ENCODE assay signal across 13 cellular contexts in genomic region chr19:41306394-41306793, GRCh38. TPM values are rescaled to one million over a fixed set of nuclear protein-coding genes. Genes with fewer than 3 reads are reported as not detected.
DNase-seq lines count a peak whose midpoint lies in the region; ATAC-seq and TF ChIP-seq lines count a peak whose summit lies in the region.
"Had no signal": no experiment of that assay in that cellular context is flagged by ENCODE, and none has a peak within 500 bp of the region (broad histone marks: within the 10 kb centered on the region; RNA-seq: fewer than 3 reads in every experiment).

No MANE protein-coding gene starts in this region.

- H3K4me1 Mint-ChIP-seq in activated T-cell treated with anti-CD3 and anti-CD28 coated beads, Interleukin-2, amount 50 U/mL, for 24 hours (ENCODE audit: low read depth): peaks cover 89% of the 10 kb centered on the region
- peaks cover 86% of the 10 kb centered on the region for H3K4me1 Mint-ChIP-seq in activated CD4-positive, alpha-beta memory T cell treated with anti-CD3 and anti-CD28 coated beads for 36 hours (ENCODE audit: low read depth)

- H2AFZ ChIP-seq in Karpas-422 (ENCODE audit: low read length): no peak overlapping the region

- WGBS in thymus: 71% methylated on average over 11 of the region's 11 CpGs

- intact Hi-C loops in activated CD4-positive, alpha-beta memory T cell treated with anti-CD3 and anti-CD28 coated beads for 36 hours (cut with micrococcal nuclease): loop anchor here (5.0 kb wide), 2 partner anchors 241 to 334 kb away; no protein-coding TSS in a partner anchor
- intact Hi-C loops in left lung (cut with DNase I): loop anchor here in 1 of 2 donors (5.0 kb wide), 1 partner anchor 99 kb away; no protein-coding TSS in a partner anchor

- no peaks in the 10 kb centered on the region for H3K27me3 ChIP-seq in left lung
- no peaks in the 10 kb centered on the region for H3K27me3 ChIP-seq in thymus (ENCODE audit: control insufficient read depth, insufficient read depth)
- no peaks in the 10 kb centered on the region for H3K27me3 ChIP-seq in Karpas-422 (ENCODE audit: low read length)

- CTCF ChIA-PET in activated CD4-positive, alpha-beta memory T cell treated with anti-CD3 and anti-CD28 coated beads for 36 hours (lab: Charles Lee): interaction anchor here (6.1 to 8.4 kb wide), 2 partner anchors 42 to 103 kb away, joined by 83 to 86 read pairs; partner anchors contain the start of gene HNRNPUL1

- peak overlapping the region; percentile 99 for H3K27ac Mint-ChIP-seq in activated T-cell treated with anti-CD3 and anti-CD28 coated beads, Interleukin-2, amount 50 U/mL, for 24 hours
- H3K27ac Mint-ChIP-seq in activated CD4-positive, alpha-beta memory T cell treated with anti-CD3 and anti-CD28 coated beads for 36 hours: peak overlapping the region; percentile 96

- peaks cover 12% of the 10 kb centered on the region for H3K79me2 ChIP-seq in Karpas-422 (ENCODE audit: low read length)

- no peak for TF ChIP-seq CTCF in left lung (IDR thresholded peaks at IDR 0.05)

- H3K9me3 ChIP-seq in left lung: no peaks in the 10 kb centered on the region
- H3K9me3 ChIP-seq in thymus (ENCODE audit: control insufficient read depth): no peaks in the 10 kb centered on the region
- H3K9me3 ChIP-seq in Karpas-422 (ENCODE audit: low read length): no peaks in the 10 kb centered on the region

- peak overlapping the region; percentile 96 to 98 for H3K27ac ChIP-seq in left lung
- peak overlapping the region; percentile 87 for H3K27ac ChIP-seq in thymus (ENCODE audit: low read depth)
- H3K27ac ChIP-seq in Karpas-422 (ENCODE audit: low read length): no peak overlapping the region

- H4K20me1 ChIP-seq in Karpas-422 (ENCODE audit: insufficient read depth, low read depth, low read length): no peaks in the 10 kb centered on the region

- DNase-seq in activated T-cell treated with anti-CD3 and anti-CD28 coated beads, Interleukin-2, amount 50 U/mL, for 24 hours: no peak
- no peak for DNase-seq in activated T-cell treated with anti-CD3 and anti-CD28 coated beads, Interleukin-2, amount 50 U/mL, for 1 hour
- DNase-seq in activated CD4-positive, alpha-beta memory T cell treated with anti-CD3 and anti-CD28 coated beads for 36 hours: no peak
- DNase-seq in left lung (peak in 1 of 2 donors; percentile 32), hepatic stellate cell (ENCODE audit: low spot score) (no peak), Karpas-422 (no peak)
- DNase-seq: GF-D8; NCI-H2029; stimulated activated naive CD4-positive, alpha-beta T cell treated with Interleukin-2 at 50 U/mL for 16 hours had no signal

- H3K9ac ChIP-seq in Karpas-422 (ENCODE audit: low read length): no peak overlapping the region

- H3K9me2 ChIP-seq in Karpas-422 (replicated peaks; ENCODE audit: insufficient read depth, low read length): no peaks in the 10 kb centered on the region

- H3K4me2 ChIP-seq in Karpas-422 (ENCODE audit: low read depth, low read length, poor library complexity, severe bottlenecking): no peak overlapping the region

- POLR2A ChIA-PET in activated CD4-positive, alpha-beta memory T cell treated with anti-CD3 and anti-CD28 coated beads for 36 hours (lab: Charles Lee): interaction anchor here (2.0 to 10.3 kb wide), 2 partner anchors 21 to 42 kb away, joined by 6 to 97 read pairs; partner anchors contain the start of gene HNRNPUL1

- peak overlapping the region; percentile 52 for H3K4me3 Mint-ChIP-seq in activated T-cell treated with anti-CD3 and anti-CD28 coated beads, Interleukin-2, amount 50 U/mL, for 24 hours
- peak overlapping the region; percentile 14 for H3K4me3 Mint-ChIP-seq in activated CD4-positive, alpha-beta memory T cell treated with anti-CD3 and anti-CD28 coated beads for 36 hours
- H3K4me3 Mint-ChIP-seq: brain had no signal

- no peak for ATAC-seq in left lung
- no peak for ATAC-seq in HG02840 (IDR thresholded peaks at IDR 0.05; ENCODE audit: low FRiP score, unreplicated experiment)

- peaks cover 0 to 65% of the 10 kb centered on the region in 2 donors for H3K36me3 ChIP-seq in left lung
- H3K36me3 ChIP-seq in thymus (ENCODE audit: control insufficient read depth, insufficient read depth): peaks cover 54% of the 10 kb centered on the region
- peaks cover 14% of the 10 kb centered on the region; the same call in 1 of the 2 replicates for H3K36me3 ChIP-seq in Karpas-422 (ENCODE audit: insufficient read depth, low read length)

- H3K4me1 ChIP-seq in left lung (peaks cover 26 to 60% of the 10 kb centered on the region in 2 donors), thymus (ENCODE audit: control insufficient read depth, insufficient read depth, low read length) (peaks cover 43% of the 10 kb centered on the region), Karpas-422 (ENCODE audit: low read length) (peaks cover 30% of the 10 kb centered on the region)

- peaks cover 89% of the 10 kb centered on the region for H3K36me3 Mint-ChIP-seq in activated T-cell treated with anti-CD3 and anti-CD28 coated beads, Interleukin-2, amount 50 U/mL, for 24 hours (ENCODE audit: low read depth)
- H3K36me3 Mint-ChIP-seq in activated CD4-positive, alpha-beta memory T cell treated with anti-CD3 and anti-CD28 coated beads for 36 hours: peaks cover 53% of the 10 kb centered on the region

- H3K4me3 ChIP-seq in left lung: no peak overlapping the region
- no peak overlapping the region for H3K4me3 ChIP-seq in thymus (ENCODE audit: low read length)
- H3K4me3 ChIP-seq in Karpas-422 (ENCODE audit: low read length): no peak overlapping the region

- H3K9me3 Mint-ChIP-seq in activated T-cell treated with anti-CD3 and anti-CD28 coated beads, Interleukin-2, amount 50 U/mL, for 24 hours: no peaks in the 10 kb centered on the region
- H3K9me3 Mint-ChIP-seq in activated CD4-positive, alpha-beta memory T cell treated with anti-CD3 and anti-CD28 coated beads for 36 hours: no peaks in the 10 kb centered on the region

- H3K27me3 Mint-ChIP-seq in activated T-cell treated with anti-CD3 and anti-CD28 coated beads, Interleukin-2, amount 50 U/mL, for 24 hours: no peaks in the 10 kb centered on the region
- H3K27me3 Mint-ChIP-seq in activated CD4-positive, alpha-beta memory T cell treated with anti-CD3 and anti-CD28 coated beads for 36 hours: no peaks in the 10 kb centered on the region

RNA-seq across cellular contexts. Expression of gene CCDC97, which starts 3.6 kb away (rescaled TPM):
- 10 to 100 TPM; 20.5 to 23.4 TPM for total RNA-seq in activated CD4-positive, alpha-beta memory T cell treated with anti-CD3 and anti-CD28 coated beads for 36 hours
- 10 to 100 TPM; 25.3 to 30.2 TPM for total RNA-seq in left lung
- polyA plus RNA-seq in thymus: 15.4 TPM
- 15.5 and 17.3 TPM in 2 replicates for total RNA-seq in Karpas-422 (2014; rRNA removed; shearing (Covaris generic); ENCODE audit: low replicate concordance)

RNA-seq across cellular contexts. Expression of gene HNRNPUL1, which starts 42.2 kb away (rescaled TPM):
- total RNA-seq in activated CD4-positive, alpha-beta memory T cell treated with anti-CD3 and anti-CD28 coated beads for 36 hours: 100 to 1,000 TPM; 290 to 295 TPM
- total RNA-seq in left lung: 100 to 1,000 TPM; 168 to 174 TPM
- 98.7 TPM for polyA plus RNA-seq in thymus
- 99.4 and 144 TPM in 2 replicates for total RNA-seq in Karpas-422 (2014; rRNA removed; shearing (Covaris generic); ENCODE audit: low replicate concordance)

RNA-seq across cellular contexts. Expression of gene TGFB1, which starts 47.3 kb away (rescaled TPM):
- 100 to 1,000 TPM; 108 to 110 TPM for total RNA-seq in activated CD4-positive, alpha-beta memory T cell treated with anti-CD3 and anti-CD28 coated beads for 36 hours
- 10 to 100 TPM; 73.1 to 98.0 TPM for total RNA-seq in left lung
- 24.8 TPM for polyA plus RNA-seq in thymus
- 17.5 and 26.0 TPM in 2 replicates for total RNA-seq in Karpas-422 (2014; rRNA removed; shearing (Covaris generic); ENCODE audit: low replicate concordance)
- polyA plus RNA-seq: neural cell had no signal

RNA-seq across cellular contexts. Expression of gene B9D2, which starts 57.6 kb away (rescaled TPM):
- 1 to 10 TPM; 4.7 to 5.1 TPM for total RNA-seq in activated CD4-positive, alpha-beta memory T cell treated with anti-CD3 and anti-CD28 coated beads for 36 hours
- 1 to 10 TPM; 7.8 to 8.8 TPM for total RNA-seq in left lung
- polyA plus RNA-seq in thymus: 9.0 TPM
- total RNA-seq in Karpas-422 (2014; rRNA removed; shearing (Covaris generic); ENCODE audit: low replicate concordance): 4.1 and 7.6 TPM in 2 replicates
